Comparison of ENCODE assay signal across 8 cellular contexts in genomic region chr14:67360469-67361206, GRCh38. TPM values are rescaled to one million over a fixed set of nuclear protein-coding genes. Genes with fewer than 3 reads are reported as not detected.
A peak's percentile ranks its signal among the peaks of the same experiment; 100 is the strongest.
DNase-seq lines count a peak whose midpoint lies in the region; ATAC-seq, FAIRE-seq and TF ChIP-seq lines count a peak whose summit lies in the region.

No MANE protein-coding gene starts in this region.

- intact Hi-C loops in Right ventricle myocardium inferior (cut with DNase I) (no loop called here), cardiac septum (cut with DNase I) (no loop called here)

- peak overlapping the region; percentile 84 for H3K27ac ChIP-seq in adipose tissue (ENCODE audit: low read depth, low read length)
- peak overlapping the region; percentile 100 for H3K27ac ChIP-seq in keratinocyte (ENCODE audit: control insufficient read depth, insufficient read depth, low read length)
- peak overlapping the region; percentile 94 for H3K27ac ChIP-seq in suprapubic skin

- H3K36me3 ChIP-seq in keratinocyte (ENCODE audit: control insufficient read depth in 2 of 2, extremely low read depth in 1 of 2, insufficient read depth in 2 of 2, low read length in 2 of 2) (peaks cover 2 to 29% of the 10 kb centered on the region in 2 experiments), suprapubic skin (peaks cover 13% of the 10 kb centered on the region)

- peaks cover 89% of the 10 kb centered on the region for H3K79me2 ChIP-seq in keratinocyte (ENCODE audit: control insufficient read depth, insufficient read depth, low read length)

- H3K9ac ChIP-seq in keratinocyte (ENCODE audit: control insufficient read depth, extremely low read depth, insufficient read depth, low read length), result peak overlapping the region; percentile 98

- no peaks in the 10 kb centered on the region for H3K27me3 ChIP-seq in keratinocyte (ENCODE audit: control insufficient read depth, extremely low read depth, insufficient read depth, low read length)
- H3K27me3 ChIP-seq in suprapubic skin, result no peaks in the 10 kb centered on the region

- H3K9me1 ChIP-seq in keratinocyte (ENCODE audit: control insufficient read depth, extremely low read depth, insufficient read depth, low read length), result peaks cover 2% of the 10 kb centered on the region

- peak overlapping the region; percentile 98 for H2AFZ ChIP-seq in keratinocyte (ENCODE audit: control insufficient read depth, low read length)

- dilution Hi-C loops in keratinocyte (cut with MboI; ENCODE audit: extremely low pct_ligation_motif_present, low sequenced_read_pairs), result no loop called here

- peak overlapping the region; percentile 97 for H3K4me2 ChIP-seq in keratinocyte (ENCODE audit: control insufficient read depth, extremely low read depth, insufficient read depth, low read depth, low read length)

- TF ChIP-seq POLR2A in suprapubic skin (IDR thresholded peaks at IDR 0.05), result no peak

- no peak for FAIRE-seq in keratinocyte (lab: Jason Lieb, UNC)

- 1 to 2% (median 1%) methylated on average over 34 of the region's 34 CpGs for WGBS in adipose tissue, 3 donors
- WGBS in suprapubic skin, result 2% methylated on average over 33 of the region's 34 CpGs

- H3K4me1 ChIP-seq in keratinocyte (ENCODE audit: control insufficient read depth, extremely low read depth, insufficient read depth, low read length) (peaks cover 44% of the 10 kb centered on the region), suprapubic skin (peaks cover 67% of the 10 kb centered on the region)

- DNase-seq in Right ventricle myocardium inferior (ENCODE audit: missing footprints), result no peak
- DNase-seq in cardiac septum (ENCODE audit: low spot score), result no peak
- no peak for DNase-seq in keratinocyte (ENCODE audit: low read depth, low spot score)
- no peak for DNase-seq in suprapubic skin (ENCODE audit: low spot score in 2 of 2)
- no peak for DNase-seq in putamen (ENCODE audit: low spot score)
- DNase-seq in NCI-H774 (lab: John Stamatoyannopoulos, UW), result no peak

- H3K9me3 ChIP-seq in keratinocyte (ENCODE audit: control insufficient read depth, low read depth, low read length) (no peaks in the 10 kb centered on the region), suprapubic skin (no peaks in the 10 kb centered on the region)

- H3K4me3 ChIP-seq in keratinocyte (ENCODE audit: control insufficient read depth in 2 of 3, extremely low read depth in 1 of 3, insufficient read depth in 2 of 3, low read depth in 1 of 3, low read length in 3 of 3) (peak overlapping the region; percentile 85 to 98 (median 88)), suprapubic skin (peak overlapping the region; percentile 91)

- TF ChIP-seq CTCF in keratinocyte (optimal IDR thresholded peaks at IDR 0.05 in 1 of 3, IDR thresholded peaks at IDR 0.05 in 1 of 3, conservative IDR thresholded peaks at IDR 0.05 in 1 of 3; ENCODE audit: extremely low read depth in 1 of 3, insufficient read depth in 2 of 3, low read length in 3 of 3) (no peak), suprapubic skin (IDR thresholded peaks at IDR 0.05) (no peak)

- TF ChIP-seq EP300 in suprapubic skin (IDR thresholded peaks at IDR 0.05), result no peak

- peak; percentile 5 for ATAC-seq in Right ventricle myocardium inferior
- ATAC-seq in HG03460 (IDR thresholded peaks at IDR 0.05; ENCODE audit: unreplicated experiment), result peak; percentile 20

- peaks cover 9% of the 10 kb centered on the region for H4K20me1 ChIP-seq in keratinocyte (ENCODE audit: control insufficient read depth, extremely low read depth, insufficient read depth, low read length)

RNA-seq across cellular contexts. Expression of gene EIF2S1, which starts 0.5 kb away (rescaled TPM):
- total RNA-seq in Right ventricle myocardium inferior, result 101 TPM
- total RNA-seq in cardiac septum, result 89.8 TPM
- polyA plus RNA-seq in adipose tissue, result 100 to 1,000 TPM in 1 of 3 donors, 10 to 100 TPM in 2; 55.2 to 113 (median 73.6) TPM
- polyA plus RNA-seq in keratinocyte, result 135 to 294 TPM (median 195 TPM) in 3 replicates
- 460 TPM for polyA plus RNA-seq in keratinocyte (2011; ENCODE audit: low read depth)
- 126 and 142 TPM in 2 replicates for polyA plus RNA-seq in keratinocyte (2011; cell fraction: cytosol; rRNA removed)
- 77.1 and 156 TPM in 2 replicates for polyA plus RNA-seq in keratinocyte (2011; cell fraction: nucleus; rRNA removed)
- 184 and 257 TPM in 2 replicates for polyA plus RNA-seq in keratinocyte (2012; ENCODE audit: low replicate concordance)
- 43.9 to 203 TPM (median 77.0 TPM) in 3 replicates for polyA minus RNA-seq in keratinocyte
- polyA minus RNA-seq in keratinocyte (2011; cell fraction: cytosol; rRNA and poly(A)+ RNA removed), result 85.0 TPM
- polyA minus RNA-seq in keratinocyte (2011; cell fraction: nucleus; rRNA and poly(A)+ RNA removed), result 52.8 and 113 TPM in 2 replicates
- total RNA-seq in suprapubic skin, result 10 to 100 TPM; 54.1 to 89.9 (median 60.1) TPM

RNA-seq across cellular contexts. Expression of gene ATP6V1D, which starts 1.0 kb away (rescaled TPM):
- total RNA-seq in Right ventricle myocardium inferior, result 156 TPM
- total RNA-seq in cardiac septum, result 178 TPM
- 10 to 100 TPM; 27.5 to 64.4 (median 31.3) TPM for polyA plus RNA-seq in adipose tissue
- 59.8 to 112 TPM (median 84.9 TPM) in 3 replicates for polyA plus RNA-seq in keratinocyte
- polyA plus RNA-seq in keratinocyte (2011; ENCODE audit: low read depth), result 103 TPM
- 74.5 and 141 TPM in 2 replicates for polyA plus RNA-seq in keratinocyte (2011; cell fraction: cytosol; rRNA removed)
- 44.4 and 58.8 TPM in 2 replicates for polyA plus RNA-seq in keratinocyte (2011; cell fraction: nucleus; rRNA removed)
- polyA plus RNA-seq in keratinocyte (2012; ENCODE audit: low replicate concordance), result 61.7 and 92.8 TPM in 2 replicates
- 42.9 to 70.4 TPM (median 46.5 TPM) in 3 replicates for polyA minus RNA-seq in keratinocyte
- 88.2 TPM for polyA minus RNA-seq in keratinocyte (2011; cell fraction: cytosol; rRNA and poly(A)+ RNA removed)
- polyA minus RNA-seq in keratinocyte (2011; cell fraction: nucleus; rRNA and poly(A)+ RNA removed), result 33.0 and 47.0 TPM in 2 replicates
- 100 to 1,000 TPM in 1 of 4 donors, 10 to 100 TPM in 3; 61.0 to 100 (median 83.1) TPM for total RNA-seq in suprapubic skin

RNA-seq across cellular contexts. Expression of gene PLEK2, which starts 51.3 kb away (rescaled TPM):
- total RNA-seq in Right ventricle myocardium inferior, result not detected
- total RNA-seq in cardiac septum, result 0.40 TPM
- 1 to 10 TPM in 2 of 3 donors, under 1 TPM in 1; 0.67 to 7.4 (median 1.8) TPM for polyA plus RNA-seq in adipose tissue
- 127 to 253 TPM (median 219 TPM) in 3 replicates for polyA plus RNA-seq in keratinocyte
- polyA plus RNA-seq in keratinocyte (2011; ENCODE audit: low read depth), result 18.3 TPM
- polyA plus RNA-seq in keratinocyte (2011; cell fraction: cytosol; rRNA removed), result 168 and 236 TPM in 2 replicates
- 108 TPM in 2 replicates for polyA plus RNA-seq in keratinocyte (2011; cell fraction: nucleus; rRNA removed)
- 40.8 and 252 TPM in 2 replicates for polyA plus RNA-seq in keratinocyte (2012; ENCODE audit: low replicate concordance)
- 61.2 to 106 TPM (median 88.5 TPM) in 3 replicates for polyA minus RNA-seq in keratinocyte
- 122 TPM for polyA minus RNA-seq in keratinocyte (2011; cell fraction: cytosol; rRNA and poly(A)+ RNA removed)
- 37.7 and 40.0 TPM in 2 replicates for polyA minus RNA-seq in keratinocyte (2011; cell fraction: nucleus; rRNA and poly(A)+ RNA removed)
- 10 to 100 TPM; 18.1 to 39.7 (median 24.7) TPM for total RNA-seq in suprapubic skin

Comparison
In these comparisons a context has a peak if more than half of its experiments do, and no peak if none do; other contexts are left out.
1. RNA of gene PLEK2, which starts 51.3 kb away (total RNA-seq): 18.1 to 39.7 TPM in suprapubic skin; 0.40 TPM in cardiac septum (single experiment) and not detected in Right ventricle myocardium inferior (single experiment); every median in the first group is over 10 times any median in the second.
2. Peak in every context shown above with its lines, with median percentiles within 50 percentile points of each other: H3K27ac ChIP-seq.